8 cellular contexts compared by ENCODE assay signal in the genomic region with DNA sequence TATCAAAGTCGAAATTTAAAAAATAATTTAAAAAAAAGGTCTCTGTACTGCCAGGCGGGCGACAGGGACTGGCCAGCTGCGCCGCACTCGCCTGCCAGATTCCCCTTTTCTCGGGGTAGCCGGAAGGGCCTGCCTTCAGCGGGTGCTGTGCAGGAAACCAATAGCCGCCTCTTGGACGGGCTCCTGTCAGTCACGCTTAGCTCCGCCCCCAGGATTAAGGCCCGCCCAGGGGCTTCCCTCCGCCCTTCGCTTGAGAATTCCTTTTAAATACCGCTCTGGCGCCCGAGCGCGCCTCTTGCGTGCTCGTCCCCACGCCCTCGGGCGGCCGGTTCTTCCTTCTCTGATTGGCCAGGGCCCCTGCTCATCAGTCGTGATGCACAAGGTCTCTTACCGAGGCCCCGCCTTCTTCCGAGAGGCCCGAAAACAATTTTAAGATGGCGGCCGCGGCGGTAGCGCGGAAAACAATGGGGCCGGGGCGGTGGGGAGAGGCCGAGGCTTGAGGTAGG. TPM values are rescaled to one million over a fixed set of nuclear protein-coding genes. Genes with fewer than 3 reads are reported as not detected.
DNase-seq lines count a peak whose midpoint lies in the region; ATAC-seq lines count a peak whose summit lies in the region.

A gene with protein sequence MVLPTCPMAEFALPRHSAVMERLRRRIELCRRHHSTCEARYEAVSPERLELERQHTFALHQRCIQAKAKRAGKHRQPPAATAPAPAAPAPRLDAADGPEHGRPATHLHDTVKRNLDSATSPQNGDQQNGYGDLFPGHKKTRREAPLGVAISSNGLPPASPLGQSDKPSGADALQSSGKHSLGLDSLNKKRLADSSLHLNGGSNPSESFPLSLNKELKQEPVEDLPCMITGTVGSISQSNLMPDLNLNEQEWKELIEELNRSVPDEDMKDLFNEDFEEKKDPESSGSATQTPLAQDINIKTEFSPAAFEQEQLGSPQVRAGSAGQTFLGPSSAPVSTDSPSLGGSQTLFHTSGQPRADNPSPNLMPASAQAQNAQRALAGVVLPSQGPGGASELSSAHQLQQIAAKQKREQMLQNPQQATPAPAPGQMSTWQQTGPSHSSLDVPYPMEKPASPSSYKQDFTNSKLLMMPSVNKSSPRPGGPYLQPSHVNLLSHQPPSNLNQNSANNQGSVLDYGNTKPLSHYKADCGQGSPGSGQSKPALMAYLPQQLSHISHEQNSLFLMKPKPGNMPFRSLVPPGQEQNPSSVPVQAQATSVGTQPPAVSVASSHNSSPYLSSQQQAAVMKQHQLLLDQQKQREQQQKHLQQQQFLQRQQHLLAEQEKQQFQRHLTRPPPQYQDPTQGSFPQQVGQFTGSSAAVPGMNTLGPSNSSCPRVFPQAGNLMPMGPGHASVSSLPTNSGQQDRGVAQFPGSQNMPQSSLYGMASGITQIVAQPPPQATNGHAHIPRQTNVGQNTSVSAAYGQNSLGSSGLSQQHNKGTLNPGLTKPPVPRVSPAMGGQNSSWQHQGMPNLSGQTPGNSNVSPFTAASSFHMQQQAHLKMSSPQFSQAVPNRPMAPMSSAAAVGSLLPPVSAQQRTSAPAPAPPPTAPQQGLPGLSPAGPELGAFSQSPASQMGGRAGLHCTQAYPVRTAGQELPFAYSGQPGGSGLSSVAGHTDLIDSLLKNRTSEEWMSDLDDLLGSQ (plus strand): TSS at position 411 of the 506 bp plus-strand sequence. CDS start 291 bp downstream, outside the sequence.

- H3K4me1 Mint-ChIP-seq in natural killer cell treated with Interleukin-12 subunit alpha and Interleukin-12 subunit beta and Interleukin-15 and Interleukin-18, amount 100 ng/mL, for 72 hours (ENCODE audit: low read depth in 2 of 2) = peaks cover 31 to 40% of the 10 kb centered on the region in 2 donors

- H3K27me3 ChIP-seq in H7 (ENCODE audit: control insufficient read depth, insufficient read depth, low read length) = no peaks in the 10 kb centered on the region

- ATAC-seq in natural killer cell treated with Interleukin-12 subunit alpha and Interleukin-12 subunit beta and Interleukin-15 and Interleukin-18, amount 100 ng/mL, for 72 hours = peak; percentile 97 to 98
- peak; percentile 95 for ATAC-seq in stimulated activated naive CD8-positive, alpha-beta T cell treated with anti-CD3 and anti-CD28 coated beads, Interleukin-15, Interleukin-2, amounts not matched to agents 100 U/mL and 50 U/mL, for 24 hours

- H3K36me3 Mint-ChIP-seq in natural killer cell treated with Interleukin-12 subunit alpha and Interleukin-12 subunit beta and Interleukin-15 and Interleukin-18, amount 100 ng/mL, for 72 hours = peaks cover 26% of the 10 kb centered on the region

- H3K9me3 Mint-ChIP-seq in natural killer cell treated with Interleukin-12 subunit alpha and Interleukin-12 subunit beta and Interleukin-15 and Interleukin-18, amount 100 ng/mL, for 72 hours = no peaks in the 10 kb centered on the region

- H3K4me3 ChIP-seq in H7 (ENCODE audit: insufficient read depth, low read depth, low read length) = peak within 1 kb of the TSS; percentile 78

- DNase-seq in ELF-1 (ENCODE audit: low read depth, low spot score) (peak; percentile 100), H7 (peak; percentile 99), M059J (ENCODE audit: low read depth) (peak; percentile 100), SHP77 (lab: John Stamatoyannopoulos, UW) (peak; percentile 99), fibroblast of peridontal ligament (ENCODE audit: extremely low read depth) (peak; percentile 100)
- peak; percentile 100 for DNase-seq in activated effector memory CD4-positive, alpha-beta T cell treated with Interleukin-2 at 50 U/mL for 16 hours
- peak; percentile 100 for DNase-seq in natural killer cell treated with Interleukin-12 subunit alpha and Interleukin-12 subunit beta and Interleukin-15 and Interleukin-18, amount 100 ng/mL, for 72 hours (ENCODE audit: low spot score)
- DNase-seq in stimulated activated naive CD8-positive, alpha-beta T cell treated with anti-CD3 and anti-CD28 coated beads, Interleukin-15, Interleukin-2, amounts not matched to agents 100 U/mL and 50 U/mL, for 24 hours = peak; percentile 99

- peaks cover 17% of the 10 kb centered on the region for H3K36me3 ChIP-seq in H7 (replicated peaks; ENCODE audit: control insufficient read depth, insufficient read depth, low read length)

- H3K27ac Mint-ChIP-seq in natural killer cell treated with Interleukin-12 subunit alpha and Interleukin-12 subunit beta and Interleukin-15 and Interleukin-18, amount 100 ng/mL, for 72 hours = peak within 1 kb of the TSS; percentile 97 to 98

- no peaks in the 10 kb centered on the region for H3K27me3 Mint-ChIP-seq in natural killer cell treated with Interleukin-12 subunit alpha and Interleukin-12 subunit beta and Interleukin-15 and Interleukin-18, amount 100 ng/mL, for 72 hours

- peak within 1 kb of the TSS; percentile 95 for H3K4me3 Mint-ChIP-seq in natural killer cell treated with Interleukin-12 subunit alpha and Interleukin-12 subunit beta and Interleukin-15 and Interleukin-18, amount 100 ng/mL, for 72 hours

RNA-seq across cellular contexts. Expression of the gene that starts here (rescaled TPM):
- total RNA-seq in H7 (2014; rRNA removed; shearing (Covaris generic)) = 21.5 and 22.3 TPM in 2 replicates
- total RNA-seq in M059J (2014; rRNA removed; shearing (Covaris generic)) = 7.5 and 17.2 TPM in 2 replicates
- 10 to 100 TPM; 31.4 to 41.1 TPM for total RNA-seq in natural killer cell treated with Interleukin-12 subunit alpha and Interleukin-12 subunit beta and Interleukin-15 and Interleukin-18, amount 100 ng/mL, for 72 hours

Comparison
In these comparisons a context has a peak if more than half of its experiments do, and no peak if none do; other contexts are left out.
1. Peak in every context shown above with its lines: DNase-seq, ATAC-seq and H3K4me3 ChIP-seq.